ENCODE assay signal across 1 cellular context in genomic region chr6:1713016-1713600, GRCh38.
TF ChIP-seq lines count a peak whose summit lies in the region.

No MANE protein-coding gene starts in this region.

TF ChIP-seq in HepG2, 621 proteins besides CTCF, POLR2A, EP300 and RAD21 (continued from another document):
- TF ChIP-seq ZBTB20 (CRISPR knock-in tag; IDR thresholded peaks at IDR 0.05; ENCODE audit: borderline replicate concordance, low read depth), result no peak
- TF ChIP-seq TSC22D2 (CRISPR knock-in tag; IDR thresholded peaks at IDR 0.05; ENCODE audit: borderline replicate concordance), result no peak
- TF ChIP-seq BRD4 (CRISPR knock-in tag; IDR thresholded peaks at IDR 0.05), result no peak
